In the genomic region with DNA sequence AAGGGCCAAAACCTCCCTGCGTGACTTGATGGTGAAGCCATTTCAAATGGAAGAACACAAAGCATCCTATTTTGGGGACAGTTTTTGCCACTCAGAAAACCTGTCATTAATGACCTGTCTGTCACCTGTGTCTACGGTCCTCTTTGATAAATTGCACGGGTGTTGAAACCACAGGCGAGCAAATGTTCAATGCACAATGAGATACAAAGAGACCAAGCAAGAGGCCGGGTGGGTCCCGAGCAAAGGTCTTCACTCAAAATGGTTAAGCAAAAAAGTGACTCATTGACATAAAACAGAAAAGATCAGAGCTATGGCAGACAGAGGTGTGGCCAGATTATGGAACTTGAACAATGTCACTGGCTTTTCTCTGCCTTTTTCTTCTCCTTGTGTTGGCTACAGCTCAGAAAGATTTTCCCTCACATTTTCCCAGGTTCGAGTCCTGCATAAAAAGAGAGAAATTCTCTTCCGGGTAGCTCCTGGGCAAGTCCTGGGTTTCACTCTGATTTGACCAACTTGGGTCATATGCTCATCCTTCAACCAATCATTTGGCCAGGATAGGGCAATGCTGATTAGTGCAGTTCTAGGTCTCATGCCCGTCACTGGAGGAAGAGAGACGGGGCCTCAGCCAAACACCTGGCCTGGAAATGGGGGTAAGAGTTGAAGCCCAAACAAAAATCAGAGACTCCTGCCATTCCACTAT, we compare ENCODE assay signal across 1 cellular context.
TF ChIP-seq lines count a peak whose summit lies in the region.

No MANE protein-coding gene starts in this region.

TF ChIP-seq in HepG2, 621 proteins besides CTCF, POLR2A, EP300 and RAD21 (continued from another document and continues in another):
- TF ChIP-seq, protein P1, sequence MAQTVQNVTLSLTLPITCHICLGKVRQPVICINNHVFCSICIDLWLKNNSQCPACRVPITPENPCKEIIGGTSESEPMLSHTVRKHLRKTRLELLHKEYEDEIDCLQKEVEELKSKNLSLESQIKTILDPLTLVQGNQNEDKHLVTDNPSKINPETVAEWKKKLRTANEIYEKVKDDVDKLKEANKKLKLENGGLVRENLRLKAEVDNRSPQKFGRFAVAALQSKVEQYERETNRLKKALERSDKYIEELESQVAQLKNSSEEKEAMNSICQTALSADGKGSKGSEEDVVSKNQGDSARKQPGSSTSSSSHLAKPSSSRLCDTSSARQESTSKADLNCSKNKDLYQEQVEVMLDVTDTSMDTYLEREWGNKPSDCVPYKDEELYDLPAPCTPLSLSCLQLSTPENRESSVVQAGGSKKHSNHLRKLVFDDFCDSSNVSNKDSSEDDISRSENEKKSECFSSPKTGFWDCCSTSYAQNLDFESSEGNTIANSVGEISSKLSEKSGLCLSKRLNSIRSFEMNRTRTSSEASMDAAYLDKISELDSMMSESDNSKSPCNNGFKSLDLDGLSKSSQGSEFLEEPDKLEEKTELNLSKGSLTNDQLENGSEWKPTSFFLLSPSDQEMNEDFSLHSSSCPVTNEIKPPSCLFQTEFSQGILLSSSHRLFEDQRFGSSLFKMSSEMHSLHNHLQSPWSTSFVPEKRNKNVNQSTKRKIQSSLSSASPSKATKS (CRISPR knock-in tag; IDR thresholded peaks at IDR 0.05), result no peak
- TF ChIP-seq CENPX (CRISPR knock-in tag; IDR thresholded peaks at IDR 0.05) (no peak), SIX4 (CRISPR knock-in tag; IDR thresholded peaks at IDR 0.05) (no peak), ZKSCAN8 (CRISPR knock-in tag; IDR thresholded peaks at IDR 0.05; ENCODE audit: borderline replicate concordance) (no peak), RFX5 (IDR thresholded peaks at IDR 0.05; ENCODE audit: low read depth, low read length) (no peak), MAF1 (CRISPR knock-in tag; IDR thresholded peaks at IDR 0.05; ENCODE audit: borderline replicate concordance) (no peak), RNF2 (conservative IDR thresholded peaks at IDR 0.05; ENCODE audit: low read depth) (no peak), ZNF224 (CRISPR knock-in tag; IDR thresholded peaks at IDR 0.05) (no peak), SATB2 (CRISPR knock-in tag; IDR thresholded peaks at IDR 0.05) (no peak), FOXP1 (IDR thresholded peaks at IDR 0.05) (no peak), FOXP1 (CRISPR knock-in tag; IDR thresholded peaks at IDR 0.05) (0 out of 2 replicates have a peak, but pooled peaks have one; percentile 15), KLF12 (CRISPR knock-in tag; IDR thresholded peaks at IDR 0.05; ENCODE audit: borderline replicate concordance) (no peak), ZNF24 (IDR thresholded peaks at IDR 0.05) (no peak), MAFF (IDR thresholded peaks at IDR 0.05; ENCODE audit: low read depth, low read length) (0 out of 2 replicates have a peak, but pooled peaks have one; percentile 7), EHMT2 (IDR thresholded peaks at IDR 0.05; ENCODE audit: borderline replicate concordance, low read depth, low read length) (peak; percentile 73; the same call in 1 of the 2 replicates), PHF21A (CRISPR knock-in tag; IDR thresholded peaks at IDR 0.05) (0 out of 2 replicates have a peak, but pooled peaks have one; percentile 27), ZKSCAN1 (IDR thresholded peaks at IDR 0.05; ENCODE audit: low read length) (no peak), SMARCC2 (IDR thresholded peaks at IDR 0.05) (no peak), JUN (CRISPR knock-in tag; IDR thresholded peaks at IDR 0.05) (peak; percentile 36; the same call in 1 of the 2 replicates), MAFG (CRISPR knock-in tag; IDR thresholded peaks at IDR 0.05) (no peak), PCBP1 (IDR thresholded peaks at IDR 0.05; ENCODE audit: borderline replicate concordance, low read depth, low read length) (no peak), CBX1 (IDR thresholded peaks at IDR 0.05; ENCODE audit: low read depth) (no peak), ZNF850 (CRISPR knock-in tag; conservative IDR thresholded peaks at IDR 0.05) (no peak), RBFOX2 (IDR thresholded peaks at IDR 0.05; ENCODE audit: low read depth, low read length) (no peak), HNRNPLL (IDR thresholded peaks at IDR 0.05; ENCODE audit: low read depth, low read length, poor library complexity, severe bottlenecking) (no peak), ASH2L (IDR thresholded peaks at IDR 0.05; ENCODE audit: insufficient read length, low read depth, low read length) (peak; percentile 59), SAP130 (CRISPR knock-in tag; IDR thresholded peaks at IDR 0.05; ENCODE audit: low read depth) (no peak; the same call in 1 of the 2 replicates), ZNF382 (CRISPR knock-in tag; IDR thresholded peaks at IDR 0.05; ENCODE audit: borderline replicate concordance) (no peak), CREB1 (IDR thresholded peaks at IDR 0.05) (no peak), CREB1 (CRISPR knock-in tag; IDR thresholded peaks at IDR 0.05) (peak; percentile 19; the same call in 1 of the 2 replicates), NFYB (CRISPR knock-in tag; IDR thresholded peaks at IDR 0.05) (peak; percentile 62), ZNF777 (CRISPR knock-in tag; IDR thresholded peaks at IDR 0.05) (no peak), BRCA1 (CRISPR knock-in tag; IDR thresholded peaks at IDR 0.05) (no peak), ZNF274 (CRISPR knock-in tag; IDR thresholded peaks at IDR 0.05) (no peak), SOX6 (IDR thresholded peaks at IDR 0.05) (no peak), SOX6 (CRISPR knock-in tag; IDR thresholded peaks at IDR 0.05) (peak; percentile 75), ZNF615 (CRISPR knock-in tag; IDR thresholded peaks at IDR 0.05; ENCODE audit: borderline replicate concordance) (peak; percentile 79; the same call in 1 of the 2 replicates), CEBPB (IDR thresholded peaks at IDR 0.05; ENCODE audit: borderline replicate concordance, low read depth, low read length) (peak; percentile 51; the same call in 1 of the 2 replicates), HNRNPK (IDR thresholded peaks at IDR 0.05; ENCODE audit: low read depth, low read length, poor library complexity, severe bottlenecking) (no peak), FOXK1 (CRISPR knock-in tag; IDR thresholded peaks at IDR 0.05; ENCODE audit: borderline replicate concordance, low read depth) (no peak)
- TF ChIP-seq, protein P2, sequence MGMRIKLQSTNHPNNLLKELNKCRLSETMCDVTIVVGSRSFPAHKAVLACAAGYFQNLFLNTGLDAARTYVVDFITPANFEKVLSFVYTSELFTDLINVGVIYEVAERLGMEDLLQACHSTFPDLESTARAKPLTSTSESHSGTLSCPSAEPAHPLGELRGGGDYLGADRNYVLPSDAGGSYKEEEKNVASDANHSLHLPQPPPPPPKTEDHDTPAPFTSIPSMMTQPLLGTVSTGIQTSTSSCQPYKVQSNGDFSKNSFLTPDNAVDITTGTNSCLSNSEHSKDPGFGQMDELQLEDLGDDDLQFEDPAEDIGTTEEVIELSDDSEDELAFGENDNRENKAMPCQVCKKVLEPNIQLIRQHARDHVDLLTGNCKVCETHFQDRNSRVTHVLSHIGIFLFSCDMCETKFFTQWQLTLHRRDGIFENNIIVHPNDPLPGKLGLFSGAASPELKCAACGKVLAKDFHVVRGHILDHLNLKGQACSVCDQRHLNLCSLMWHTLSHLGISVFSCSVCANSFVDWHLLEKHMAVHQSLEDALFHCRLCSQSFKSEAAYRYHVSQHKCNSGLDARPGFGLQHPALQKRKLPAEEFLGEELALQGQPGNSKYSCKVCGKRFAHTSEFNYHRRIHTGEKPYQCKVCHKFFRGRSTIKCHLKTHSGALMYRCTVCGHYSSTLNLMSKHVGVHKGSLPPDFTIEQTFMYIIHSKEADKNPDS (CRISPR knock-in tag; IDR thresholded peaks at IDR 0.05), result no peak
- TF ChIP-seq, protein P3, sequence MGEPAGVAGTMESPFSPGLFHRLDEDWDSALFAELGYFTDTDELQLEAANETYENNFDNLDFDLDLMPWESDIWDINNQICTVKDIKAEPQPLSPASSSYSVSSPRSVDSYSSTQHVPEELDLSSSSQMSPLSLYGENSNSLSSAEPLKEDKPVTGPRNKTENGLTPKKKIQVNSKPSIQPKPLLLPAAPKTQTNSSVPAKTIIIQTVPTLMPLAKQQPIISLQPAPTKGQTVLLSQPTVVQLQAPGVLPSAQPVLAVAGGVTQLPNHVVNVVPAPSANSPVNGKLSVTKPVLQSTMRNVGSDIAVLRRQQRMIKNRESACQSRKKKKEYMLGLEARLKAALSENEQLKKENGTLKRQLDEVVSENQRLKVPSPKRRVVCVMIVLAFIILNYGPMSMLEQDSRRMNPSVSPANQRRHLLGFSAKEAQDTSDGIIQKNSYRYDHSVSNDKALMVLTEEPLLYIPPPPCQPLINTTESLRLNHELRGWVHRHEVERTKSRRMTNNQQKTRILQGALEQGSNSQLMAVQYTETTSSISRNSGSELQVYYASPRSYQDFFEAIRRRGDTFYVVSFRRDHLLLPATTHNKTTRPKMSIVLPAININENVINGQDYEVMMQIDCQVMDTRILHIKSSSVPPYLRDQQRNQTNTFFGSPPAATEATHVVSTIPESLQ (CRISPR knock-in tag; conservative IDR thresholded peaks at IDR 0.05), result no peak
- TF ChIP-seq, protein P4, sequence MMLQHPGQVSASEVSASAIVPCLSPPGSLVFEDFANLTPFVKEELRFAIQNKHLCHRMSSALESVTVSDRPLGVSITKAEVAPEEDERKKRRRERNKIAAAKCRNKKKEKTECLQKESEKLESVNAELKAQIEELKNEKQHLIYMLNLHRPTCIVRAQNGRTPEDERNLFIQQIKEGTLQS (CRISPR knock-in tag; IDR thresholded peaks at IDR 0.05), result 0 out of 2 replicates have a peak, but pooled peaks have one; percentile 39
- TF ChIP-seq, protein P5, sequence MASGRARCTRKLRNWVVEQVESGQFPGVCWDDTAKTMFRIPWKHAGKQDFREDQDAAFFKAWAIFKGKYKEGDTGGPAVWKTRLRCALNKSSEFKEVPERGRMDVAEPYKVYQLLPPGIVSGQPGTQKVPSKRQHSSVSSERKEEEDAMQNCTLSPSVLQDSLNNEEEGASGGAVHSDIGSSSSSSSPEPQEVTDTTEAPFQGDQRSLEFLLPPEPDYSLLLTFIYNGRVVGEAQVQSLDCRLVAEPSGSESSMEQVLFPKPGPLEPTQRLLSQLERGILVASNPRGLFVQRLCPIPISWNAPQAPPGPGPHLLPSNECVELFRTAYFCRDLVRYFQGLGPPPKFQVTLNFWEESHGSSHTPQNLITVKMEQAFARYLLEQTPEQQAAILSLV (CRISPR knock-in tag; IDR thresholded peaks at IDR 0.05; ENCODE audit: borderline replicate concordance), result no peak
- TF ChIP-seq, protein P6, sequence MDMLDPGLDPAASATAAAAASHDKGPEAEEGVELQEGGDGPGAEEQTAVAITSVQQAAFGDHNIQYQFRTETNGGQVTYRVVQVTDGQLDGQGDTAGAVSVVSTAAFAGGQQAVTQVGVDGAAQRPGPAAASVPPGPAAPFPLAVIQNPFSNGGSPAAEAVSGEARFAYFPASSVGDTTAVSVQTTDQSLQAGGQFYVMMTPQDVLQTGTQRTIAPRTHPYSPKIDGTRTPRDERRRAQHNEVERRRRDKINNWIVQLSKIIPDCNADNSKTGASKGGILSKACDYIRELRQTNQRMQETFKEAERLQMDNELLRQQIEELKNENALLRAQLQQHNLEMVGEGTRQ (IDR thresholded peaks at IDR 0.05; ENCODE audit: low read depth, low read length), result no peak
- TF ChIP-seq, protein P6 (CRISPR knock-in tag; IDR thresholded peaks at IDR 0.05; ENCODE audit: borderline replicate concordance), result peak; percentile 42; the same call in 1 of the 2 replicates
- TF ChIP-seq, protein P7, sequence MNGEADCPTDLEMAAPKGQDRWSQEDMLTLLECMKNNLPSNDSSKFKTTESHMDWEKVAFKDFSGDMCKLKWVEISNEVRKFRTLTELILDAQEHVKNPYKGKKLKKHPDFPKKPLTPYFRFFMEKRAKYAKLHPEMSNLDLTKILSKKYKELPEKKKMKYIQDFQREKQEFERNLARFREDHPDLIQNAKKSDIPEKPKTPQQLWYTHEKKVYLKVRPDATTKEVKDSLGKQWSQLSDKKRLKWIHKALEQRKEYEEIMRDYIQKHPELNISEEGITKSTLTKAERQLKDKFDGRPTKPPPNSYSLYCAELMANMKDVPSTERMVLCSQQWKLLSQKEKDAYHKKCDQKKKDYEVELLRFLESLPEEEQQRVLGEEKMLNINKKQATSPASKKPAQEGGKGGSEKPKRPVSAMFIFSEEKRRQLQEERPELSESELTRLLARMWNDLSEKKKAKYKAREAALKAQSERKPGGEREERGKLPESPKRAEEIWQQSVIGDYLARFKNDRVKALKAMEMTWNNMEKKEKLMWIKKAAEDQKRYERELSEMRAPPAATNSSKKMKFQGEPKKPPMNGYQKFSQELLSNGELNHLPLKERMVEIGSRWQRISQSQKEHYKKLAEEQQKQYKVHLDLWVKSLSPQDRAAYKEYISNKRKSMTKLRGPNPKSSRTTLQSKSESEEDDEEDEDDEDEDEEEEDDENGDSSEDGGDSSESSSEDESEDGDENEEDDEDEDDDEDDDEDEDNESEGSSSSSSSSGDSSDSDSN (CRISPR knock-in tag; IDR thresholded peaks at IDR 0.05), result no peak
- TF ChIP-seq, protein P8, sequence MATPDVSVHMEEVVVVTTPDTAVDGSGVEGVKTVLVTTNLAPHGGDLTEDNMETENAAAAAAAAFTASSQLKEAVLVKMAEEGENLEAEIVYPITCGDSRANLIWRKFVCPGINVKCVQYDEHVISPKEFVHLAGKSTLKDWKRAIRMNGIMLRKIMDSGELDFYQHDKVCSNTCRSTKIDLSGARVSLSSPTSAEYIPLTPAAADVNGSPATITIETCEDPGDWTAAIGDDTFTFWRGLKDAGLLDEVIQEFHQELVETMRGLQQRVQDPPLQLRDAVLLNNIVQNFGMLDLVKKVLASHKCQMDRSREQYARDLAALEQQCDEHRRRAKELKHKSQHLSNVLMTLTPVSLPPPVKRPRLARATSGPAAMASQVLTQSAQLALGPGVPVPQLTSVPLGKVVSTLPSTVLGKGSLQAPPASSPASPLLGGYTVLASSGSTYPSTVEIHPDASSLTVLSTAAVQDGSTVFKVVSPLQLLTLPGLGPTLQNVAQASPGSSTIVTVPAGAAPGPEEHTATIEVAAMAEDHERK (CRISPR knock-in tag; IDR thresholded peaks at IDR 0.05; ENCODE audit: low read depth), result no peak
- TF ChIP-seq, protein P9, sequence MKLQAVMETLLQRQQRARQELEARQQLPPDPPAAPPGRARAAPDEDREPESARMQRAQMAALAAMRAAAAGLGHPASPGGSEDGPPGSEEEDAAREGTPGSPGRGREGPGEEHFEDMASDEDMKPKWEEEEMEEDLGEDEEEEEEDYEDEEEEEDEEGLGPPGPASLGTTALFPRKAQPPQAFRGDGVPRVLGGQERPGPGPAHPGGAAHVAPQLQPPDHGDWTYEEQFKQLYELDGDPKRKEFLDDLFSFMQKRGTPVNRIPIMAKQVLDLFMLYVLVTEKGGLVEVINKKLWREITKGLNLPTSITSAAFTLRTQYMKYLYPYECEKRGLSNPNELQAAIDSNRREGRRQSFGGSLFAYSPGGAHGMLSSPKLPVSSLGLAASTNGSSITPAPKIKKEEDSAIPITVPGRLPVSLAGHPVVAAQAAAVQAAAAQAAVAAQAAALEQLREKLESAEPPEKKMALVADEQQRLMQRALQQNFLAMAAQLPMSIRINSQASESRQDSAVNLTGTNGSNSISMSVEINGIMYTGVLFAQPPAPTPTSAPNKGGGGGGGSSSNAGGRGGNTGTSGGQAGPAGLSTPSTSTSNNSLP (IDR thresholded peaks at IDR 0.05; ENCODE audit: low read depth, low read length), result 0 out of 2 replicates have a peak, but pooled peaks have one; percentile 53
